1 cellular context compared by ENCODE assay signal in the genomic region with DNA sequence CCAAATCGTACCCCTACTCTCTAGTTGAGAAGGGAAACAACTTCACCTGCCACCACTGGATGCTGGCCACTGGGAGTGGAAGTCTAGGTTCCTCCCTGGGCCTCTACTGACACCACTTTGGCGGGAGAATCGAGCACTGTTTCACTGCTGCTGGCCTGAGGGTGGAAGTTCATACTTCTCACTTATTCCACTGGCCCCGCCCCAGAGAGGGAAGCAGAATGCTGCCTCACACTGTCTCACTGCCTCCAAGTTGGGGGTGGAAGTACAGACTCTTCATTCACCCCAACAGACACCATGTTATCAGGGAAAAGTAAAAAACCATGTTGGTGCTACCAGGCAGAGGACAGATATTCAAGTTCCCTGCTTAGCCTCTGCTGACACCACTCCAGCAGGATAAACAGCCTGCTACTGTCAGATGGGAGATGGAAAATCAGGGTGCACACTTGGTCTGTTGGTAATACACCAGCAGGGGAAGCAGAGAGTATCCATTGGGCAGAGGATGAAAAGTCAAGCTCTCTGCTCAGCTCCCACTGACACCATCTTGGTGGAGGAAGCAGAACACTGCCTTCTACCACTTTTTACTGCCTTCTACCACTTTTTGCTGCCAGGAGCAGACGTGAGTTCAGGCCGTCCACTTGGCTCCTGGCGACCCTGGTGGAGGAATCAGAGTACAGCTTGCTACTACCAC.
TF ChIP-seq lines count a peak whose summit lies in the region.

No MANE protein-coding gene starts in this region.

TF ChIP-seq in SK-N-SH, 30 proteins besides CTCF, POLR2A, EP300 and RAD21 (continued from another document):
- TF ChIP-seq FOXJ3 (CRISPR knock-in tag; IDR thresholded peaks at IDR 0.05) = no peak
- TF ChIP-seq, protein P1, sequence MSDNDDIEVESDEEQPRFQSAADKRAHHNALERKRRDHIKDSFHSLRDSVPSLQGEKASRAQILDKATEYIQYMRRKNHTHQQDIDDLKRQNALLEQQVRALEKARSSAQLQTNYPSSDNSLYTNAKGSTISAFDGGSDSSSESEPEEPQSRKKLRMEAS (IDR thresholded peaks at IDR 0.05; ENCODE audit: low read depth) = no peak
- TF ChIP-seq, protein P2, sequence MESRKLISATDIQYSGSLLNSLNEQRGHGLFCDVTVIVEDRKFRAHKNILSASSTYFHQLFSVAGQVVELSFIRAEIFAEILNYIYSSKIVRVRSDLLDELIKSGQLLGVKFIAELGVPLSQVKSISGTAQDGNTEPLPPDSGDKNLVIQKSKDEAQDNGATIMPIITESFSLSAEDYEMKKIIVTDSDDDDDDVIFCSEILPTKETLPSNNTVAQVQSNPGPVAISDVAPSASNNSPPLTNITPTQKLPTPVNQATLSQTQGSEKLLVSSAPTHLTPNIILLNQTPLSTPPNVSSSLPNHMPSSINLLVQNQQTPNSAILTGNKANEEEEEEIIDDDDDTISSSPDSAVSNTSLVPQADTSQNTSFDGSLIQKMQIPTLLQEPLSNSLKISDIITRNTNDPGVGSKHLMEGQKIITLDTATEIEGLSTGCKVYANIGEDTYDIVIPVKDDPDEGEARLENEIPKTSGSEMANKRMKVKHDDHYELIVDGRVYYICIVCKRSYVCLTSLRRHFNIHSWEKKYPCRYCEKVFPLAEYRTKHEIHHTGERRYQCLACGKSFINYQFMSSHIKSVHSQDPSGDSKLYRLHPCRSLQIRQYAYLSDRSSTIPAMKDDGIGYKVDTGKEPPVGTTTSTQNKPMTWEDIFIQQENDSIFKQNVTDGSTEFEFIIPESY (IDR thresholded peaks at IDR 0.05; ENCODE audit: borderline replicate concordance, low read depth) = no peak
